ENCODE assay signal across 20 cellular contexts in genomic region chr13:48908381-48909087, GRCh38.
DNase-seq lines count a peak whose midpoint lies in the region; FAIRE-seq and TF ChIP-seq lines count a peak whose summit lies in the region.
"Had no signal": no experiment of that assay in that cellular context is flagged by ENCODE, and none has a peak within 500 bp of the region (broad histone marks: within the 10 kb centered on the region; RNA-seq: fewer than 3 reads in every experiment).

No MANE protein-coding gene starts in this region.

- H3K9me3 ChIP-seq in sigmoid colon, result no peaks in the 10 kb centered on the region
- no peaks in the 10 kb centered on the region for H3K9me3 ChIP-seq in WERI-Rb-1 (ENCODE audit: severe bottlenecking)
- H3K9me3 ChIP-seq: gastroesophageal sphincter, prostate gland had no signal

- intact Hi-C loops in sigmoid colon (cut with DNase I), result loop anchor here (2.0 to 10.0 kb wide), 2 partner anchors 66 to 186 kb away; partner anchors contain the start of gene FNDC3A

- FAIRE-seq in urothelium cell line (lab: Jason Lieb, UNC), result no peak
- FAIRE-seq: GM18507, GM19239, K562 had no signal

- no peak for TF ChIP-seq POLR2A in sigmoid colon (IDR thresholded peaks at IDR 0.05)

- peak; percentile 17 for DNase-seq in EL
- peak; percentile 56 to 79 for DNase-seq in foreskin fibroblast
- no peak for DNase-seq in sigmoid colon
- DNase-seq in WERI-Rb-1, result no peak
- no peak for DNase-seq in SHP77 (lab: John Stamatoyannopoulos, UW)
- DNase-seq in urothelium cell line (ENCODE audit: low spot score), result no peak
- DNase-seq in NCI-H128 (lab: John Stamatoyannopoulos, UW; ENCODE audit: unreplicated experiment), result no peak
- DNase-seq: activated CD4-positive, alpha-beta T cell treated with anti-CD3 and anti-CD28 coated beads, Interleukin-2, amount 10 ng/mL, durations not matched to agents 24 days and 14 days; activated T-cell treated with anti-CD3 and anti-CD28 coated beads, Interleukin-2, amount 50 U/mL, for 48 hours; CD4-positive, alpha-beta T cell; NCI-H1694; NCI-H526 treated with DMSO at 0.1 percent for 48 hours; stimulated activated CD8-positive, alpha-beta memory T cell treated with anti-CD3 and anti-CD28 coated beads, Interleukin-4, amount 100 ng/mL, for 48 hours had no signal

- no peak overlapping the region for H3K4me3 ChIP-seq in foreskin fibroblast (ENCODE audit: low read depth in 1 of 2, low read length in 2 of 2)
- H3K4me3 ChIP-seq in sigmoid colon, result no peak overlapping the region
- H3K4me3 ChIP-seq in WERI-Rb-1 (ENCODE audit: low read depth, low read length), result no peak overlapping the region
- H3K4me3 ChIP-seq: dorsolateral prefrontal cortex, gastroesophageal sphincter, K562, prostate gland had no signal

- TF ChIP-seq EP300 in sigmoid colon (IDR thresholded peaks at IDR 0.05), result peak in 1 of 4 donors; percentile 30

- WGBS in sigmoid colon, 2 donors, result 77 to 88% methylated on average over 2 of the region's 2 CpGs

- H3K27ac ChIP-seq in VCaP, result peak overlapping the region; percentile 11; the same call in 1 of the 2 replicates
- H3K27ac ChIP-seq in sigmoid colon, result peak overlapping the region in 3 of 4 donors; percentile 50 to 64 (median 54)
- no peak overlapping the region for H3K27ac ChIP-seq in WERI-Rb-1
- H3K27ac ChIP-seq: gastroesophageal sphincter, prostate gland had no signal

- TF ChIP-seq CTCF in VCaP (conservative IDR thresholded peaks at IDR 0.05), result no peak
- no peak for TF ChIP-seq CTCF in foreskin fibroblast (IDR thresholded peaks at IDR 0.05; ENCODE audit: low read depth, low read length)
- no peak for TF ChIP-seq CTCF in sigmoid colon (IDR thresholded peaks at IDR 0.05)
- no peak for TF ChIP-seq CTCF in WERI-Rb-1 (IDR thresholded peaks at IDR 0.05; ENCODE audit: low read depth, low read length)

- peaks cover 0 to 19% (median 10%) of the 10 kb centered on the region in 4 donors for H3K4me1 ChIP-seq in sigmoid colon
- H3K4me1 ChIP-seq: prostate gland had no signal

- H3K36me3 ChIP-seq in sigmoid colon, result no peaks in the 10 kb centered on the region
- H3K36me3 ChIP-seq in WERI-Rb-1, result no peaks in the 10 kb centered on the region
- H3K36me3 ChIP-seq: gastroesophageal sphincter, prostate gland had no signal

- no peaks in the 10 kb centered on the region for H3K27me3 ChIP-seq in sigmoid colon
- H3K27me3 ChIP-seq in WERI-Rb-1 (ENCODE audit: insufficient read depth, low read depth, severe bottlenecking), result no peaks in the 10 kb centered on the region
- H3K27me3 ChIP-seq: dorsolateral prefrontal cortex, gastroesophageal sphincter had no signal

Comparison
In these comparisons a context has a peak if more than half of its experiments do, and no peak if none do; other contexts are left out.
1. DNase-seq: peak in EL (single experiment) and foreskin fibroblast (2 of 2); none in sigmoid colon (single experiment), WERI-Rb-1 (single experiment), SHP77 (0 of 2), urothelium cell line (single experiment) and NCI-H128 (single experiment).